ENCODE assay signal across 1 cellular context in genomic region chr1:211577277-211577825, GRCh38.
TF ChIP-seq lines count a peak whose summit lies in the region.

No MANE protein-coding gene starts in this region.

TF ChIP-seq in HepG2, 621 proteins besides CTCF, POLR2A, EP300 and RAD21 (continued from another document):
- TF ChIP-seq KIAA2018 (CRISPR knock-in tag; IDR thresholded peaks at IDR 0.05; ENCODE audit: borderline replicate concordance) = no peak
- no peak for TF ChIP-seq POLR2AphosphoS2 (IDR thresholded peaks at IDR 0.05; ENCODE audit: low read depth, low read length)
- TF ChIP-seq TARDBP (CRISPR knock-in tag; IDR thresholded peaks at IDR 0.05) = 0 out of 2 replicates have a peak, but pooled peaks have one; percentile 75
- no peak for TF ChIP-seq BCLAF1 (IDR thresholded peaks at IDR 0.05)
- no peak for TF ChIP-seq ZNF704 (CRISPR knock-in tag; IDR thresholded peaks at IDR 0.05; ENCODE audit: borderline replicate concordance)
- TF ChIP-seq ZBTB37 (CRISPR knock-in tag; IDR thresholded peaks at IDR 0.05) = no peak
- TF ChIP-seq RFX5 (IDR thresholded peaks at IDR 0.05; ENCODE audit: low read depth, low read length) = no peak
- no peak for TF ChIP-seq KDM3A (CRISPR knock-in tag; IDR thresholded peaks at IDR 0.05; ENCODE audit: low read depth)
- 0 out of 2 replicates have a peak, but pooled peaks have one; percentile 64 for TF ChIP-seq IRX3 (CRISPR knock-in tag; IDR thresholded peaks at IDR 0.05; ENCODE audit: borderline replicate concordance, low read depth)
- TF ChIP-seq CCAR2 (optimal IDR thresholded peaks at IDR 0.05; ENCODE audit: low read depth, low read length) = no peak
- no peak for TF ChIP-seq ZNF737 (CRISPR knock-in tag; IDR thresholded peaks at IDR 0.05; ENCODE audit: borderline replicate concordance)
- no peak for TF ChIP-seq SNRNP70 (IDR thresholded peaks at IDR 0.05; ENCODE audit: low read depth, low read length)
- TF ChIP-seq MLLT10 (CRISPR knock-in tag; IDR thresholded peaks at IDR 0.05) = no peak
- TF ChIP-seq MLXIP (CRISPR knock-in tag; IDR thresholded peaks at IDR 0.05; ENCODE audit: borderline replicate concordance) = no peak
- TF ChIP-seq ATF5 (CRISPR knock-in tag; IDR thresholded peaks at IDR 0.05; ENCODE audit: low read depth) = no peak
- no peak for TF ChIP-seq HOXA7 (CRISPR knock-in tag; IDR thresholded peaks at IDR 0.05)
- TF ChIP-seq ZNF703 (CRISPR knock-in tag; IDR thresholded peaks at IDR 0.05; ENCODE audit: borderline replicate concordance) = 0 out of 2 replicates have a peak, but pooled peaks have one; percentile 45
- no peak for TF ChIP-seq POLR2G (IDR thresholded peaks at IDR 0.05; ENCODE audit: low read depth, low read length)
- TF ChIP-seq NR0B2 (CRISPR knock-in tag; IDR thresholded peaks at IDR 0.05) = no peak
- no peak for TF ChIP-seq ZNF20 (CRISPR knock-in tag; IDR thresholded peaks at IDR 0.05)
- no peak for TF ChIP-seq MEIS2 (CRISPR knock-in tag; IDR thresholded peaks at IDR 0.05)
- peak; percentile 77; the same call in 1 of the 2 replicates for TF ChIP-seq ZNF878 (CRISPR knock-in tag; IDR thresholded peaks at IDR 0.05)
- 0 out of 2 replicates have a peak, but pooled peaks have one; percentile 1 for TF ChIP-seq ZNF646 (CRISPR knock-in tag; IDR thresholded peaks at IDR 0.05)
